In the genomic region with DNA sequence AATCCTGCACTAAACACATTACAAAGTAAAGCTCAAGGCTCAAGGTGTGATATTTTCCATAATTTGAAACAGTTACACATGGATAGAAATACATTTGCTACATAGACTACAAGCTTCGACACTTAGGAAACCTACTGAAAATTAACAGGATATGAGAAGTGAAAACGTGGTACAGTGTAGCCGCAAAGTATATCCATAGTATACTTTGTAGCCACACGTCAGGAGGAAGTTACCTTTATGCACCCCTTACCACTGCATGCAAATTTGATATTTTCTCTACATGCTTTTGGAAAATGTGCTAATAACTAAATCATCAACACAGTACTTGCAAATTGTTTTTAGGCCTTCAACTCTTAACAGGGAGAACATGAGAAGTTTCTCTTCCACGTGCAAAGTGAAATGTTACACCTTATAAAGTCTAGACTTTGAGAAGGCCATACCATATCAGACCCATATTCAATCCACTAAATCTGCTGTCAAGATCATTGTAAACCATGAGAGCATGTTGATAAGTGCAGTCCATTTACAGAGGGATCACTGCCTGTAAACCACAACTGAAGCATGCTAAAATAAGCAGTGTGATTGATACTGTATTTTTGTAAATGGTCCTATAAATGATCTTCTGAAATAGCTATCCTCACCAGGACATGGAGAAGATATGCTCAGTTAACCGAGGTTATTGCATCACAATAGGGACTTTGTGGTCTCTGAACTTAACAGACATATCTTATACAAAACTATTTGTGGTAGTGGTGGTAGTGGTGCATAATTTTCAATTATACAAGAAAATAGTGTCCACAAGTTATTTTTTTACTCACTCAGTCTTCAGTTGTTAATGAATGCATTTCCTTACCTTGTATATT, we compare ENCODE assay signal across 1 cellular context.
A peak's percentile ranks its signal among the peaks of the same experiment; 100 is the strongest.
TF ChIP-seq lines count a peak whose summit lies in the region.

No MANE protein-coding gene starts in this region.

TF ChIP-seq in HEK293, 187 proteins besides CTCF, POLR2A, EP300 and RAD21 (continued from another document):
- TF ChIP-seq, protein P1, sequence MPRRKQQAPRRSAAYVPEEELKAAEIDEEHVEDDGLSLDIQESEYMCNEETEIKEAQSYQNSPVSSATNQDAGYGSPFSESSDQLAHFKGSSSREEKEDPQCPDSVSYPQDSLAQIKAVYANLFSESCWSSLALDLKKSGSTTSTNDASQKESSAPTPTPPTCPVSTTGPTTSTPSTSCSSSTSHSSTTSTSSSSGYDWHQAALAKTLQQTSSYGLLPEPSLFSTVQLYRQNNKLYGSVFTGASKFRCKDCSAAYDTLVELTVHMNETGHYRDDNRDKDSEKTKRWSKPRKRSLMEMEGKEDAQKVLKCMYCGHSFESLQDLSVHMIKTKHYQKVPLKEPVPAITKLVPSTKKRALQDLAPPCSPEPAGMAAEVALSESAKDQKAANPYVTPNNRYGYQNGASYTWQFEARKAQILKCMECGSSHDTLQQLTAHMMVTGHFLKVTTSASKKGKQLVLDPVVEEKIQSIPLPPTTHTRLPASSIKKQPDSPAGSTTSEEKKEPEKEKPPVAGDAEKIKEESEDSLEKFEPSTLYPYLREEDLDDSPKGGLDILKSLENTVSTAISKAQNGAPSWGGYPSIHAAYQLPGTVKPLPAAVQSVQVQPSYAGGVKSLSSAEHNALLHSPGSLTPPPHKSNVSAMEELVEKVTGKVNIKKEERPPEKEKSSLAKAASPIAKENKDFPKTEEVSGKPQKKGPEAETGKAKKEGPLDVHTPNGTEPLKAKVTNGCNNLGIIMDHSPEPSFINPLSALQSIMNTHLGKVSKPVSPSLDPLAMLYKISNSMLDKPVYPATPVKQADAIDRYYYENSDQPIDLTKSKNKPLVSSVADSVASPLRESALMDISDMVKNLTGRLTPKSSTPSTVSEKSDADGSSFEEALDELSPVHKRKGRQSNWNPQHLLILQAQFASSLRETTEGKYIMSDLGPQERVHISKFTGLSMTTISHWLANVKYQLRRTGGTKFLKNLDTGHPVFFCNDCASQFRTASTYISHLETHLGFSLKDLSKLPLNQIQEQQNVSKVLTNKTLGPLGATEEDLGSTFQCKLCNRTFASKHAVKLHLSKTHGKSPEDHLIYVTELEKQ (tag by site-specific recombination; IDR thresholded peaks at IDR 0.05; ENCODE audit: borderline replicate concordance), result no peak
- peak; percentile 60; the same call in 1 of the 2 replicates for TF ChIP-seq FEZF1 (tag by site-specific recombination; IDR thresholded peaks at IDR 0.05)
- TF ChIP-seq ZFP69B (tag by site-specific recombination; IDR thresholded peaks at IDR 0.05), result no peak
- no peak for TF ChIP-seq BCL6B (tag by site-specific recombination; IDR thresholded peaks at IDR 0.05)
- no peak for TF ChIP-seq PRDM1 (tag by site-specific recombination; IDR thresholded peaks at IDR 0.05)
- TF ChIP-seq, protein P2, sequence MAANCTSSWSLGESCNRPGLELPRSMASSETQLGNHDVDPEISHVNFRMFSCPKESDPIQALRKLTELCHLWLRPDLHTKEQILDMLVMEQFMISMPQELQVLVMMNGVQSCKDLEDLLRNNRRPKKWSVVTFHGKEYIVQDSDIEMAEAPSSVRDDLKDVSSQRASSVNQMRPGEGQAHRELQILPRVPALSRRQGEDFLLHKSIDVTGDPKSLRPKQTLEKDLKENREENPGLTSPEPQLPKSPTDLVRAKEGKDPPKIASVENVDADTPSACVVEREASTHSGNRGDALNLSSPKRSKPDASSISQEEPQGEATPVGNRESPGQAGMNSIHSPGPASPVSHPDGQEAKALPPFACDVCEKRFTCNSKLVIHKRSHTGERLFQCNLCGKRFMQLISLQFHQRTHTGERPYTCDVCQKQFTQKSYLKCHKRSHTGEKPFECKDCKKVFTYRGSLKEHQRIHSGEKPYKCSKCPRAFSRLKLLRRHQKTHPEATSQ (tag by site-specific recombination; IDR thresholded peaks at IDR 0.05), result no peak
- TF ChIP-seq OVOL3 (tag by site-specific recombination; IDR thresholded peaks at IDR 0.05), result no peak
